In the genomic region with DNA sequence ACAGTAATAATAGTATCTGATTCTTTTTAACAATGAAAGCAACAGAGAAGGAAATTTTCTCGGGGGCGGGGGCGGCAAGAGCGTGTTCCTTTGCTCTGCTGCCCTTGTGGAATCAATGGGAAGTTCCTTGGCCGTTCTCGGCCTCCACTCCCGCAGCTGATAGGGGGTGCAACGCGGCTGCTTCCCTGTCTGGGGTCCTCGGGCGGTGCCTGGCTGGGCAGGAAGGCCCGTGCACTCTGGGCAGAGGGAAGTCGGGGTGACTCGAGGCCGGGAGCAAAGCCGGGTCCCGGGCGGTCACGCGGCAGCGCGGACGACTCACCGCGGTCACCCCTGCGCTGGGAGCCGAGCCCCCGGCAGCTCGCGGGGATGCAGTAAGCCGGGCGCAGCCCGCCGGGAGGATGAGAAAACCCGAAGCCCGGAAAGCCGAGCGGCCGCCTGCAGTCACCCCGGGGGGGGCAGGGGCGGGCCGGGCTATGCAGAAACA, we compare ENCODE assay signal across 8 cellular contexts. TPM values are rescaled to one million over a fixed set of nuclear protein-coding genes. Genes with fewer than 3 reads are reported as not detected.
A peak's percentile ranks its signal among the peaks of the same experiment; 100 is the strongest.
DNase-seq lines count a peak whose midpoint lies in the region; ATAC-seq and TF ChIP-seq lines count a peak whose summit lies in the region.

No MANE protein-coding gene starts in this region.

- peak overlapping the region; percentile 73 for H3K4me3 ChIP-seq in coronary artery

- H3K27ac Mint-ChIP-seq in neural crest cell (ENCODE audit: unreplicated experiment): peak overlapping the region; percentile 86

- ATAC-seq in HG03565 (IDR thresholded peaks at IDR 0.05; ENCODE audit: unreplicated experiment) (peak; percentile 8), HG03442 (IDR thresholded peaks at IDR 0.05; ENCODE audit: unreplicated experiment) (no peak)

- DNase-seq in DMS114 treated with DMSO at 0.1 percent for 48 hours (lab: John Stamatoyannopoulos, UW; ENCODE audit: unreplicated experiment): peak; percentile 34
- DNase-seq in coronary artery (ENCODE audit: low spot score): no peak
- DNase-seq in neural crest cell (ENCODE audit: low read depth, low spot score): no peak
- no peak for DNase-seq in HPDE6-E6E7 (ENCODE audit: extremely low spot score)
- DNase-seq in HUDEP-2 (lab: John Stamatoyannopoulos, UW; ENCODE audit: unreplicated experiment in 76 of 76): no peak
- DNase-seq in NCI-H2196 (lab: John Stamatoyannopoulos, UW; ENCODE audit: unreplicated experiment): no peak

- TF ChIP-seq CTCF in coronary artery (IDR thresholded peaks at IDR 0.05) (no peak), neural crest cell (conservative IDR thresholded peaks at IDR 0.05) (no peak)

- H3K36me3 Mint-ChIP-seq in neural crest cell (ENCODE audit: low read depth): peaks cover 3% of the 10 kb centered on the region

- no peak overlapping the region for H3K27ac ChIP-seq in coronary artery

- H3K4me3 Mint-ChIP-seq in neural crest cell: peak overlapping the region; percentile 96

- H3K9me3 Mint-ChIP-seq in neural crest cell: no peaks in the 10 kb centered on the region

- peaks cover 11% of the 10 kb centered on the region for H3K27me3 Mint-ChIP-seq in neural crest cell (ENCODE audit: low read depth)

- peaks cover 24% of the 10 kb centered on the region for H3K4me1 Mint-ChIP-seq in neural crest cell

RNA-seq across cellular contexts. Expression of a gene that starts 2.5 kb away (rescaled TPM):
- 518 and 541 TPM in 2 replicates for total RNA-seq in neural crest cell

RNA-seq across cellular contexts. Expression of a gene that starts 7.0 kb away (rescaled TPM):
- 7.7 and 8.3 TPM in 2 replicates for total RNA-seq in neural crest cell

RNA-seq across cellular contexts. Expression of a gene that starts 22.9 kb away (rescaled TPM):
- total RNA-seq in neural crest cell: 67.6 and 70.1 TPM in 2 replicates

RNA-seq across cellular contexts. Expression of a gene that starts 52.2 kb away (rescaled TPM):
- 198 and 209 TPM in 2 replicates for total RNA-seq in neural crest cell
